ENCODE assay signal across 1 cellular context in the genomic region with DNA sequence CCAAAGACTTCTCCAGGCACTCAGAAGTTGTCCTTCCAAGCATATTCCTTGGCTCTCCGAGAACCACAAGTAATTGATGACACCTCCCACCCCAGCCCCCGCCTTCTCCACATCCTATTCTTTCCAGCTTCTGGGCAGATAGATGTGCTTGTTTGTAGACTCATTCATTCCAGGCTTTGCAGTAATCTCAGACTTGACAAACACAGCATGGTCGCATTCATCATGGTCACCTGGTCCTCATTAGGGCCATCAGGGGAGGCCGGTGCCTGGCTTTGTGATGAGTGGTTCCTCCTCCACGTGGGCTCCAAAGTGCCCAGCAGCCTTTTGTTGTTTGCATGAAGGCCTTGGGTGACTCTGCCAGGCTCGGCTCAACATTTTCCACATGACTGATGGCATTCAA.
TF ChIP-seq lines count a peak whose summit lies in the region.

No MANE protein-coding gene starts in this region.

TF ChIP-seq in WTC11, 78 proteins besides CTCF, POLR2A, EP300 and RAD21 (continued from another document):
- TF ChIP-seq, protein P1, sequence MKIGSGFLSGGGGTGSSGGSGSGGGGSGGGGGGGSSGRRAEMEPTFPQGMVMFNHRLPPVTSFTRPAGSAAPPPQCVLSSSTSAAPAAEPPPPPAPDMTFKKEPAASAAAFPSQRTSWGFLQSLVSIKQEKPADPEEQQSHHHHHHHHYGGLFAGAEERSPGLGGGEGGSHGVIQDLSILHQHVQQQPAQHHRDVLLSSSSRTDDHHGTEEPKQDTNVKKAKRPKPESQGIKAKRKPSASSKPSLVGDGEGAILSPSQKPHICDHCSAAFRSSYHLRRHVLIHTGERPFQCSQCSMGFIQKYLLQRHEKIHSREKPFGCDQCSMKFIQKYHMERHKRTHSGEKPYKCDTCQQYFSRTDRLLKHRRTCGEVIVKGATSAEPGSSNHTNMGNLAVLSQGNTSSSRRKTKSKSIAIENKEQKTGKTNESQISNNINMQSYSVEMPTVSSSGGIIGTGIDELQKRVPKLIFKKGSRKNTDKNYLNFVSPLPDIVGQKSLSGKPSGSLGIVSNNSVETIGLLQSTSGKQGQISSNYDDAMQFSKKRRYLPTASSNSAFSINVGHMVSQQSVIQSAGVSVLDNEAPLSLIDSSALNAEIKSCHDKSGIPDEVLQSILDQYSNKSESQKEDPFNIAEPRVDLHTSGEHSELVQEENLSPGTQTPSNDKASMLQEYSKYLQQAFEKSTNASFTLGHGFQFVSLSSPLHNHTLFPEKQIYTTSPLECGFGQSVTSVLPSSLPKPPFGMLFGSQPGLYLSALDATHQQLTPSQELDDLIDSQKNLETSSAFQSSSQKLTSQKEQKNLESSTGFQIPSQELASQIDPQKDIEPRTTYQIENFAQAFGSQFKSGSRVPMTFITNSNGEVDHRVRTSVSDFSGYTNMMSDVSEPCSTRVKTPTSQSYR (CRISPR knock-in tag; IDR thresholded peaks at IDR 0.05), result no peak
- TF ChIP-seq JAZF1 (CRISPR knock-in tag; IDR thresholded peaks at IDR 0.05), result no peak
